8 cellular contexts compared by ENCODE assay signal in genomic region chr17:2416010-2416734, GRCh38. TPM values are rescaled to one million over a fixed set of nuclear protein-coding genes. Genes with fewer than 3 reads are reported as not detected.
A peak's percentile ranks its signal among the peaks of the same experiment; 100 is the strongest.
DNase-seq lines count a peak whose midpoint lies in the region; ATAC-seq, FAIRE-seq and TF ChIP-seq lines count a peak whose summit lies in the region.

No MANE protein-coding gene starts in this region.

- H3K27me3 ChIP-seq in CD4-positive, alpha-beta memory T cell (ENCODE audit: insufficient read depth, low read length): no peaks in the 10 kb centered on the region
- no peaks in the 10 kb centered on the region for H3K27me3 ChIP-seq in OCI-LY1 (ENCODE audit: insufficient read depth, low read length)
- no peaks in the 10 kb centered on the region for H3K27me3 ChIP-seq in naive thymus-derived CD4-positive, alpha-beta T cell (ENCODE audit: control insufficient read depth in 2 of 2, insufficient read depth in 2 of 2, low read length in 2 of 2)

- DNase-seq in CD4-positive, alpha-beta memory T cell: peak; percentile 78 to 84 (median 81)
- DNase-seq in HTR-8/SVneo (ENCODE audit: insufficient read length, low spot score) (peak; percentile 89), activated T-cell treated with anti-CD3 and anti-CD28 coated beads for 48 hours (ENCODE audit: low read depth) (peak; percentile 81), epithelial cell of proximal tubule (ENCODE audit: low read depth) (no peak), OCI-M2 (lab: John Stamatoyannopoulos, UW; ENCODE audit: unreplicated experiment) (no peak)
- peak; percentile 70 to 87 (median 78) for DNase-seq in naive thymus-derived CD4-positive, alpha-beta T cell
- DNase-seq in stimulated activated CD8-positive, alpha-beta memory T cell treated with anti-CD3 and anti-CD28 coated beads, Interleukin-7, amount 100 ng/mL, for 24 hours (ENCODE audit: low read depth): peak; percentile 73

- peaks cover 14 to 47% of the 10 kb centered on the region in 2 donors for H3K36me3 Mint-ChIP-seq in CD4-positive, alpha-beta memory T cell
- H3K36me3 Mint-ChIP-seq in naive thymus-derived CD4-positive, alpha-beta T cell: peaks cover 0 to 14% (median 3%) of the 10 kb centered on the region in 5 donors

- H3K9me2 ChIP-seq in OCI-LY1 (ENCODE audit: low read depth, low read length): no peaks in the 10 kb centered on the region

- H3K27ac Mint-ChIP-seq in CD4-positive, alpha-beta memory T cell: peak overlapping the region in 6 of 7 donors; percentile 47 to 91 (median 75)
- H3K27ac Mint-ChIP-seq in naive thymus-derived CD4-positive, alpha-beta T cell: peak overlapping the region in 7 of 9 donors; percentile 31 to 80 (median 58)

- no peaks in the 10 kb centered on the region for H3K9me3 ChIP-seq in CD4-positive, alpha-beta memory T cell (ENCODE audit: control insufficient read depth in 1 of 2, low read length in 2 of 2)
- no peaks in the 10 kb centered on the region for H3K9me3 ChIP-seq in OCI-LY1 (ENCODE audit: low read length)
- H3K9me3 ChIP-seq in naive thymus-derived CD4-positive, alpha-beta T cell (ENCODE audit: control insufficient read depth in 2 of 3, low read length in 3 of 3): no peaks in the 10 kb centered on the region

- ATAC-seq in naive thymus-derived CD4-positive, alpha-beta T cell: peak; percentile 90

- H3K9ac ChIP-seq in OCI-LY1 (ENCODE audit: low read length): no peak overlapping the region

- H3K4me3 Mint-ChIP-seq in CD4-positive, alpha-beta memory T cell: no peak overlapping the region
- H3K4me3 Mint-ChIP-seq in naive thymus-derived CD4-positive, alpha-beta T cell: no peak overlapping the region

- no peaks in the 10 kb centered on the region for H3K9me3 Mint-ChIP-seq in CD4-positive, alpha-beta memory T cell
- H3K9me3 Mint-ChIP-seq in naive thymus-derived CD4-positive, alpha-beta T cell: no peaks in the 10 kb centered on the region

- no peak overlapping the region for H2AFZ ChIP-seq in OCI-LY1 (ENCODE audit: low read length)

- TF ChIP-seq CTCF in OCI-LY1 (IDR thresholded peaks at IDR 0.05; ENCODE audit: low read length): peak; percentile 96
- TF ChIP-seq CTCF in epithelial cell of proximal tubule (conservative IDR thresholded peaks at IDR 0.05; ENCODE audit: low read depth, low read length): peak; percentile 93

- no peaks in the 10 kb centered on the region for H3F3A ChIP-seq in OCI-LY1 (ENCODE audit: insufficient read depth, low read length)

- CTCF ChIA-PET in CD4-positive, alpha-beta memory T cell (lab: Charles Lee; ENCODE audit: partially characterized antibody): interaction anchor here (0.8 to 12.8 kb wide), 22 partner anchors 9 to 260 kb away, joined by 3 to 558 read pairs (median 6); partner anchors contain the start of gene TSR1
- CTCF ChIA-PET in naive thymus-derived CD4-positive, alpha-beta T cell (lab: Charles Lee): interaction anchor here (0.6 to 10.7 kb wide), 20 partner anchors 9 to 1642 kb away, joined by 3 to 256 read pairs (median 4); partner anchors contain the start of gene TSR1

- no peaks in the 10 kb centered on the region for H3K27me3 Mint-ChIP-seq in CD4-positive, alpha-beta memory T cell
- no peaks in the 10 kb centered on the region for H3K27me3 Mint-ChIP-seq in naive thymus-derived CD4-positive, alpha-beta T cell

- no peak overlapping the region for H3K27ac ChIP-seq in CD4-positive, alpha-beta memory T cell (ENCODE audit: low read depth, low read length)
- H3K27ac ChIP-seq in OCI-LY1 (ENCODE audit: low read depth, low read length, poor library complexity, severe bottlenecking): peak overlapping the region; percentile 53
- H3K27ac ChIP-seq in naive thymus-derived CD4-positive, alpha-beta T cell (ENCODE audit: low read depth, low read length): no peak overlapping the region

- FAIRE-seq in HTR-8/SVneo (lab: Jason Lieb, UNC): no peak

- peaks cover 35% of the 10 kb centered on the region for H3K36me3 ChIP-seq in CD4-positive, alpha-beta memory T cell (ENCODE audit: insufficient read depth, low read length)
- peaks cover 49% of the 10 kb centered on the region for H3K36me3 ChIP-seq in OCI-LY1 (ENCODE audit: insufficient read depth, low read length)
- H3K36me3 ChIP-seq in naive thymus-derived CD4-positive, alpha-beta T cell (ENCODE audit: control insufficient read depth in 2 of 3, insufficient read depth in 3 of 3, low read length in 3 of 3): peaks cover 11 to 56% (median 18%) of the 10 kb centered on the region in 3 experiments

- no peak overlapping the region for H3K4me2 ChIP-seq in OCI-LY1 (ENCODE audit: low read length)

- intact Hi-C loops in CD4-positive, alpha-beta memory T cell (cut with micrococcal nuclease): loop anchor here (1.0 kb wide), 2 partner anchors 15 to 34 kb away; partner anchors contain the start of gene MNT
- intact Hi-C loops in naive thymus-derived CD4-positive, alpha-beta T cell (cut with micrococcal nuclease): loop anchor here (1.0 to 5.0 kb wide), 4 partner anchors 15 to 114 kb away; partner anchors contain the start of genes MNT (in 2 of the 2), SMG6 (in 1 of the 2) and SRR (in 1 of the 2)

- POLR2A ChIA-PET in CD4-positive, alpha-beta memory T cell (lab: Charles Lee; ENCODE audit: partially characterized antibody): interaction anchor here (1.1 to 4.4 kb wide), 8 partner anchors 14 to 79 kb away, joined by 3 to 78 read pairs (median 6); partner anchors contain the start of genes MNT and SGSM2
- POLR2A ChIA-PET in naive thymus-derived CD4-positive, alpha-beta T cell (lab: Charles Lee): interaction anchor here (0.6 to 4.5 kb wide), 9 partner anchors 9 to 223 kb away, joined by 3 to 50 read pairs (median 4); no protein-coding TSS in a partner anchor

- H3K79me2 ChIP-seq in OCI-LY1 (ENCODE audit: insufficient read depth, low read length): no peaks in the 10 kb centered on the region

- H3K4me3 ChIP-seq in CD4-positive, alpha-beta memory T cell (ENCODE audit: low read length in 2 of 2): no peak overlapping the region
- H3K4me3 ChIP-seq in OCI-LY1 (ENCODE audit: low read depth, low read length, poor library complexity, severe bottlenecking) (no peak overlapping the region), epithelial cell of proximal tubule (ENCODE audit: low read depth, low read length) (no peak overlapping the region)
- no peak overlapping the region for H3K4me3 ChIP-seq in naive thymus-derived CD4-positive, alpha-beta T cell (ENCODE audit: low read length)

- no peaks in the 10 kb centered on the region for H3K4me1 ChIP-seq in CD4-positive, alpha-beta memory T cell (ENCODE audit: insufficient read depth, low read length)
- peaks cover 10% of the 10 kb centered on the region for H3K4me1 ChIP-seq in OCI-LY1 (ENCODE audit: insufficient read depth, low read length, severe bottlenecking)
- no peaks in the 10 kb centered on the region for H3K4me1 ChIP-seq in naive thymus-derived CD4-positive, alpha-beta T cell (ENCODE audit: control insufficient read depth in 2 of 2, insufficient read depth in 2 of 2, low read length in 2 of 2)

- H3K4me1 Mint-ChIP-seq in CD4-positive, alpha-beta memory T cell: peaks cover 0 to 10% (median 0%) of the 10 kb centered on the region in 4 donors
- H3K4me1 Mint-ChIP-seq in naive thymus-derived CD4-positive, alpha-beta T cell: peaks cover 0 to 4% (median 0%) of the 10 kb centered on the region in 7 donors

- no peaks in the 10 kb centered on the region for H4K20me1 ChIP-seq in OCI-LY1 (ENCODE audit: insufficient read depth, low read length)

RNA-seq across cellular contexts. Expression of gene MNT, which starts 15.3 kb away (rescaled TPM):
- total RNA-seq in CD4-positive, alpha-beta memory T cell: 10 to 100 TPM; 45.0 to 50.7 TPM
- polyA plus RNA-seq in CD4-positive, alpha-beta memory T cell: 1 to 10 TPM in 1 of 2 donors, under 1 TPM in 1; 0.29 to 1.4 TPM
- total RNA-seq in epithelial cell of proximal tubule: 3.5 and 9.0 TPM in 2 replicates
- 100 to 1,000 TPM in 1 of 5 experiments, 10 to 100 TPM in 4; 31.4 to 106 (median 55.5) TPM for total RNA-seq in naive thymus-derived CD4-positive, alpha-beta T cell
- 1 to 10 TPM in 1 of 2 donors, under 1 TPM in 1; 0.65 to 1.0 TPM for polyA plus RNA-seq in naive thymus-derived CD4-positive, alpha-beta T cell

Comparison
In these comparisons a context has a peak if more than half of its experiments do, and no peak if none do; other contexts are left out.
1. DNase-seq: peak in CD4-positive, alpha-beta memory T cell (5 of 5), HTR-8/SVneo (single experiment), activated T-cell treated with anti-CD3 and anti-CD28 coated beads for 48 hours (single experiment), naive thymus-derived CD4-positive, alpha-beta T cell (9 of 9) and stimulated activated CD8-positive, alpha-beta memory T cell treated with anti-CD3 and anti-CD28 coated beads, Interleukin-7, amount 100 ng/mL, for 24 hours (single experiment); none in epithelial cell of proximal tubule (single experiment) and OCI-M2 (single experiment).